35 cellular contexts compared by ENCODE assay signal in the genomic region with DNA sequence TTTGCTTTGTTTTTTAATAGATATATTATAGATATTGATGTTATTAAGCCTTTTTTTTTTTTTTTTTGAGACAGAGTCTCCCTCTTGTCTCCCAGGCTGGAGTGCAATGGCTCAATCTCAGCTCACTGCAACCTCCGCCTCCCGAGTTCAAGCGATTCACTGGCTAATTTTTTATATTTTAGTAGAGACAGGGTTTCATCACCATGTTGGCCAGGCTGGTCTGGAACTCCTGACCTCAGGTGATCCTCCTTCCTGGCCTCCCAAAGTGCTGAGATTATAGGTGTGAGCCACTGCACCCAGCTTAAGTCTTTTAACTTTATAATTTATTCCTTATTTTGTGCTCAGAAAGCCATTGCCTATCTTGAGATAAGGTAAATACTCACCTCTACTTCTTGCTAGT.
"Had no signal": no experiment of that assay in that cellular context is flagged by ENCODE, and none has a peak within 500 bp of the region (broad histone marks: within the 10 kb centered on the region; RNA-seq: fewer than 3 reads in every experiment).

No MANE protein-coding gene starts in this region.

- H3K36me3 Mint-ChIP-seq: activated CD4-positive, alpha-beta memory T cell treated with anti-CD3 and anti-CD28 coated beads for 36 hours; activated naive CD4-positive, alpha-beta T cell treated with anti-CD3 and anti-CD28 coated beads, Interleukin-2, amount 50 U/mL, for 72 hours; activated naive CD8-positive, alpha-beta T cell treated with anti-CD3 and anti-CD28 coated beads for 36 hours had no signal

- H3K27me3 Mint-ChIP-seq: activated naive CD8-positive, alpha-beta T cell treated with anti-CD3 and anti-CD28 coated beads for 36 hours had no signal

- H3K27me3 ChIP-seq: adrenal gland, body of pancreas, brain microvascular endothelial cell, breast epithelium had no signal

- H3K27ac ChIP-seq: adrenal gland, body of pancreas, brain microvascular endothelial cell, breast epithelium, VCaP had no signal

- H3K4me3 ChIP-seq: adrenal gland, body of pancreas, breast epithelium had no signal

- H3K9me3 ChIP-seq: adrenal gland, body of pancreas, breast epithelium had no signal

- H3K27ac Mint-ChIP-seq: activated B cell treated with CpG ODN at 0.5 μM for 24 hours; activated CD4-positive, alpha-beta memory T cell treated with anti-CD3 and anti-CD28 coated beads for 36 hours; activated CD4-positive, alpha-beta T cell treated with anti-CD3 and anti-CD28 coated beads for 36 hours; activated CD8-positive, alpha-beta T cell treated with anti-CD3 and anti-CD28 coated beads for 36 hours; activated naive CD4-positive, alpha-beta T cell treated with anti-CD3 and anti-CD28 coated beads for 36 hours; activated naive CD4-positive, alpha-beta T cell treated with anti-CD3 and anti-CD28 coated beads, Interleukin-2, amount 50 U/mL, for 72 hours; activated naive CD8-positive, alpha-beta T cell treated with anti-CD3 and anti-CD28 coated beads for 36 hours; activated T-cell treated with anti-CD3 and anti-CD28 coated beads, Interleukin-2, amount 50 U/mL, for 72 hours; activated T-helper 1 cell treated with anti-CD3 and anti-CD28 coated beads, Interleukin-12 subunit alpha, Interleukin-12 subunit beta, Interleukin-2, Interleukin-4 antibody, amounts not matched to agents 30 ng/mL and 10 ng/mL and 1 ng/mL, durations not matched to agents 14 hours and 24 hours and 36 hours; activated T-helper 17 cell treated with anti-CD3 and anti-CD28 coated beads, Interleukin-2, amount 50 U/mL, for 72 hours; T-helper 1 cell treated with Interleukin-12 subunit alpha and Interleukin-12 subunit beta and Interleukin-4 antibody, amounts not matched to agents 30 μg/mL and 1 μg/mL, for 36 hours; T-helper 2 cell treated with Interferon-gamma antibody and Interleukin-4, amounts not matched to agents 5 μg/mL and 100 μg/mL, for 36 hours had no signal

- ATAC-seq: activated CD4-positive, alpha-beta T cell treated with anti-CD3 and anti-CD28 coated beads for 36 hours; activated CD8-positive, alpha-beta T cell treated with anti-CD3 and anti-CD28 coated beads for 36 hours; activated naive CD4-positive, alpha-beta T cell treated with anti-CD3 and anti-CD28 coated beads, Interleukin-2, amount 50 U/mL, for 72 hours; activated T-cell treated with anti-CD3 and anti-CD28 coated beads, Interleukin-2, amount 50 U/mL, for 4 hours; activated T-cell treated with anti-CD3 and anti-CD28 coated beads, Interleukin-2, amount 50 U/mL, for 72 hours; activated T-helper 17 cell treated with anti-CD3 and anti-CD28 coated beads, Interleukin-2, amount 50 U/mL, for 72 hours; body of pancreas had no signal

- H3K36me3 ChIP-seq: adrenal gland, brain microvascular endothelial cell, breast epithelium had no signal

- H3K4me1 ChIP-seq: adrenal gland, breast epithelium had no signal

- H3K4me1 Mint-ChIP-seq: activated CD4-positive, alpha-beta T cell treated with anti-CD3 and anti-CD28 coated beads for 36 hours; activated T-helper 17 cell treated with anti-CD3 and anti-CD28 coated beads, Interleukin-2, amount 50 U/mL, for 72 hours had no signal

- DNase-seq: activated B cell treated with CpG ODN at 0.5 μM for 24 hours; activated CD4-positive, alpha-beta memory T cell treated with anti-CD3 and anti-CD28 coated beads for 36 hours; activated CD4-positive, alpha-beta T cell treated with anti-CD3 and anti-CD28 coated beads for 36 hours; activated CD4-positive, alpha-beta T cell treated with anti-CD3 and anti-CD28 coated beads for 48 hours; activated CD4-positive, alpha-beta T cell treated with anti-CD3 and anti-CD28 coated beads, Interleukin-2, amount 50 U/mL, for 1 hour; activated CD4-positive, alpha-beta T cell treated with anti-CD3 and anti-CD28 coated beads, Interleukin-2, amount 50 U/mL, for 4 hours; activated CD4-positive, CD25-positive, alpha-beta regulatory T cell treated with anti-CD3 and anti-CD28 coated beads, Interleukin-2, amount 50 U/mL, for 72 hours; activated CD8-positive, alpha-beta memory T cell treated with anti-CD3 and anti-CD28 coated beads, Interleukin-2, amount 50 U/mL, for 4 hours; activated CD8-positive, alpha-beta T cell treated with anti-CD3 and anti-CD28 coated beads for 36 hours; activated effector memory CD4-positive, alpha-beta T cell treated with anti-CD3 and anti-CD28 coated beads, Interleukin-2, amount 50 U/mL, for 16 hours; activated gamma-delta T cell treated with Interleukin-2 at 50 U/mL for 16 hours; activated naive CD4-positive, alpha-beta T cell; activated naive CD4-positive, alpha-beta T cell treated with anti-CD3 and anti-CD28 coated beads for 36 hours; activated naive CD4-positive, alpha-beta T cell treated with anti-CD3 and anti-CD28 coated beads, Interleukin-2, amount 50 U/mL, for 16 hours; activated naive CD8-positive, alpha-beta T cell treated with anti-CD3 and anti-CD28 coated beads for 36 hours; activated T-cell treated with anti-CD3 and anti-CD28 coated beads for 4 hours; activated T-cell treated with anti-CD3 and anti-CD28 coated beads, Interleukin-2, amount 50 U/mL, for 1 hour; activated T-cell treated with anti-CD3 and anti-CD28 coated beads, Interleukin-2, amount 50 U/mL, for 4 hours; activated T-cell treated with anti-CD3 and anti-CD28 coated beads, Interleukin-2, amount 50 U/mL, for 72 hours; adrenal gland; amniotic stem cell; aorta; body of pancreas; brain microvascular endothelial cell; central memory CD4-positive, alpha-beta T cell; T-helper 1 cell; T-helper 2 cell; T-helper 9 cell had no signal

- H3K4me3 Mint-ChIP-seq: activated B cell treated with CpG ODN at 0.5 μM for 24 hours; activated CD4-positive, alpha-beta memory T cell treated with anti-CD3 and anti-CD28 coated beads for 36 hours; activated CD4-positive, alpha-beta T cell treated with anti-CD3 and anti-CD28 coated beads for 36 hours; activated CD8-positive, alpha-beta T cell treated with anti-CD3 and anti-CD28 coated beads for 36 hours; activated naive CD4-positive, alpha-beta T cell treated with anti-CD3 and anti-CD28 coated beads for 36 hours; activated naive CD8-positive, alpha-beta T cell treated with anti-CD3 and anti-CD28 coated beads for 36 hours; activated T-cell treated with anti-CD3 and anti-CD28 coated beads, Interleukin-2, amount 50 U/mL, for 4 hours; activated T-cell treated with anti-CD3 and anti-CD28 coated beads, Interleukin-2, amount 50 U/mL, for 72 hours; activated T-helper 1 cell treated with anti-CD3 and anti-CD28 coated beads, Interleukin-12 subunit alpha, Interleukin-12 subunit beta, Interleukin-2, Interleukin-4 antibody, amounts not matched to agents 30 ng/mL and 10 ng/mL and 1 ng/mL, durations not matched to agents 14 hours and 24 hours and 36 hours; activated T-helper 17 cell treated with anti-CD3 and anti-CD28 coated beads, Interleukin-2, amount 50 U/mL, for 72 hours; T-helper 1 cell treated with Interleukin-12 subunit alpha and Interleukin-12 subunit beta and Interleukin-4 antibody, amounts not matched to agents 30 μg/mL and 1 μg/mL, for 36 hours; T-helper 2 cell treated with Interferon-gamma antibody and Interleukin-4, amounts not matched to agents 5 μg/mL and 100 μg/mL, for 36 hours had no signal

- H3K9me3 Mint-ChIP-seq: activated B cell treated with CpG ODN at 0.5 μM for 24 hours; activated CD4-positive, alpha-beta memory T cell treated with anti-CD3 and anti-CD28 coated beads for 36 hours; activated naive CD4-positive, alpha-beta T cell treated with anti-CD3 and anti-CD28 coated beads for 36 hours; activated naive CD4-positive, alpha-beta T cell treated with anti-CD3 and anti-CD28 coated beads, Interleukin-2, amount 50 U/mL, for 72 hours; activated naive CD8-positive, alpha-beta T cell treated with anti-CD3 and anti-CD28 coated beads for 36 hours; activated T-cell treated with anti-CD3 and anti-CD28 coated beads, Interleukin-2, amount 50 U/mL, for 4 hours; activated T-cell treated with anti-CD3 and anti-CD28 coated beads, Interleukin-2, amount 50 U/mL, for 72 hours; activated T-helper 1 cell treated with anti-CD3 and anti-CD28 coated beads, Interleukin-12 subunit alpha, Interleukin-12 subunit beta, Interleukin-2, Interleukin-4 antibody, amounts not matched to agents 30 ng/mL and 10 ng/mL and 1 ng/mL, durations not matched to agents 14 hours and 24 hours and 36 hours; activated T-helper 17 cell treated with anti-CD3 and anti-CD28 coated beads, Interleukin-2, amount 50 U/mL, for 72 hours; T-helper 1 cell treated with Interleukin-12 subunit alpha and Interleukin-12 subunit beta and Interleukin-4 antibody, amounts not matched to agents 30 μg/mL and 1 μg/mL, for 36 hours; T-helper 2 cell treated with Interferon-gamma antibody and Interleukin-4, amounts not matched to agents 5 μg/mL and 100 μg/mL, for 36 hours had no signal
